ENCODE assay signal across 20 cellular contexts in genomic region chr16:84712801-84713775, GRCh38. TPM values are rescaled to one million over a fixed set of nuclear protein-coding genes. Genes with fewer than 3 reads are reported as not detected.
A peak's percentile ranks its signal among the peaks of the same experiment; 100 is the strongest.
DNase-seq lines count a peak whose midpoint lies in the region; ATAC-seq and TF ChIP-seq lines count a peak whose summit lies in the region.
"Had no signal": no experiment of that assay in that cellular context is flagged by ENCODE, and none has a peak within 500 bp of the region (broad histone marks: within the 10 kb centered on the region; RNA-seq: fewer than 3 reads in every experiment).

No MANE protein-coding gene starts in this region.

- H3K27me3 ChIP-seq in GM23338 (ENCODE audit: insufficient read depth) = no peaks in the 10 kb centered on the region
- no peaks in the 10 kb centered on the region for H3K27me3 ChIP-seq in testis
- H3K27me3 ChIP-seq in PC-3 (ENCODE audit: low read length) = no peaks in the 10 kb centered on the region
- H3K27me3 ChIP-seq: breast epithelium, SJCRH30, upper lobe of right lung had no signal

- intact Hi-C loops in testis (cut with DNase I; ENCODE audit: low total_unique reads) (no loop called here), PC-3 (cut with micrococcal nuclease) (no loop called here)

- peaks cover 95% of the 10 kb centered on the region for H3K4me1 Mint-ChIP-seq in activated naive CD4-positive, alpha-beta T cell treated with anti-CD3 and anti-CD28 coated beads, Interleukin-2, amount 50 U/mL, for 24 hours
- peaks cover 31% of the 10 kb centered on the region for H3K4me1 Mint-ChIP-seq in activated naive CD4-positive, alpha-beta T cell treated with anti-CD3 and anti-CD28 coated beads, Interleukin-2, amount 10 ng/mL, durations not matched to agents 7 days and 5 days
- H3K4me1 Mint-ChIP-seq in GM23338 = peaks cover 76% of the 10 kb centered on the region
- H3K4me1 Mint-ChIP-seq in effector memory CD8-positive, alpha-beta T cell (ENCODE audit: low read depth in 2 of 2) = peaks cover 61 to 80% of the 10 kb centered on the region in 2 donors
- H3K4me1 Mint-ChIP-seq in stimulated activated effector memory CD8-positive, alpha-beta T cell treated with anti-CD3 and anti-CD28 coated beads, Interleukin-12 subunit alpha, Interleukin-12 subunit beta, amount 100 ng/mL, for 72 hours = peaks cover 90% of the 10 kb centered on the region

- H3K4me3 Mint-ChIP-seq in activated naive CD4-positive, alpha-beta T cell treated with anti-CD3 and anti-CD28 coated beads, Interleukin-2, amount 50 U/mL, for 24 hours = no peak overlapping the region
- H3K4me3 Mint-ChIP-seq in activated naive CD4-positive, alpha-beta T cell treated with anti-CD3 and anti-CD28 coated beads, Interleukin-2, amount 10 ng/mL, durations not matched to agents 7 days and 5 days = no peak overlapping the region
- no peak overlapping the region; the same call in 2 of the 3 replicates for H3K4me3 Mint-ChIP-seq in GM23338
- H3K4me3 Mint-ChIP-seq in effector memory CD8-positive, alpha-beta T cell = peak overlapping the region in 1 of 2 donors; percentile 20
- no peak overlapping the region for H3K4me3 Mint-ChIP-seq in stimulated activated effector memory CD8-positive, alpha-beta T cell treated with anti-CD3 and anti-CD28 coated beads, Interleukin-12 subunit alpha, Interleukin-12 subunit beta, amount 100 ng/mL, for 72 hours

- TF ChIP-seq POLR2A in testis (IDR thresholded peaks at IDR 0.05) = no peak

- ATAC-seq in GM23338 = no peak; the same call in 2 of the 3 replicates
- no peak for ATAC-seq in effector memory CD8-positive, alpha-beta T cell (replicated peaks)
- ATAC-seq in stimulated activated effector memory CD8-positive, alpha-beta T cell treated with anti-CD3 and anti-CD28 coated beads, Interleukin-12 subunit alpha, Interleukin-12 subunit beta, amount 100 ng/mL, for 72 hours = no peak
- no peak for ATAC-seq in PC-3
- ATAC-seq: activated CD4-positive, CD25-positive, alpha-beta regulatory T cell treated with anti-CD3 and anti-CD28 coated beads, Interleukin-2, amount 50 U/mL, for 24 hours; left colon; stimulated activated naive CD8-positive, alpha-beta T cell treated with anti-CD3 and anti-CD28 coated beads, Interleukin-15, Interleukin-2, amounts not matched to agents 100 U/mL and 50 U/mL, for 24 hours had no signal

- no peaks in the 10 kb centered on the region for H3K9me2 ChIP-seq in GM23338 (ENCODE audit: insufficient read depth)
- no peaks in the 10 kb centered on the region for H3K9me2 ChIP-seq in PC-3 (replicated peaks; ENCODE audit: low read length)

- H3K9me3 Mint-ChIP-seq in activated naive CD4-positive, alpha-beta T cell treated with anti-CD3 and anti-CD28 coated beads, Interleukin-2, amount 50 U/mL, for 24 hours = no peaks in the 10 kb centered on the region
- H3K9me3 Mint-ChIP-seq in activated naive CD4-positive, alpha-beta T cell treated with anti-CD3 and anti-CD28 coated beads, Interleukin-2, amount 10 ng/mL, durations not matched to agents 7 days and 5 days = no peaks in the 10 kb centered on the region
- H3K9me3 Mint-ChIP-seq in GM23338 = no peaks in the 10 kb centered on the region
- no peaks in the 10 kb centered on the region for H3K9me3 Mint-ChIP-seq in effector memory CD8-positive, alpha-beta T cell
- no peaks in the 10 kb centered on the region for H3K9me3 Mint-ChIP-seq in stimulated activated effector memory CD8-positive, alpha-beta T cell treated with anti-CD3 and anti-CD28 coated beads, Interleukin-12 subunit alpha, Interleukin-12 subunit beta, amount 100 ng/mL, for 72 hours

- no peaks in the 10 kb centered on the region for H3K27me3 Mint-ChIP-seq in activated naive CD4-positive, alpha-beta T cell treated with anti-CD3 and anti-CD28 coated beads, Interleukin-2, amount 50 U/mL, for 24 hours
- H3K27me3 Mint-ChIP-seq in activated naive CD4-positive, alpha-beta T cell treated with anti-CD3 and anti-CD28 coated beads, Interleukin-2, amount 10 ng/mL, durations not matched to agents 7 days and 5 days = no peaks in the 10 kb centered on the region
- peaks cover 10% of the 10 kb centered on the region for H3K27me3 Mint-ChIP-seq in GM23338 (ENCODE audit: insufficient read depth, low read depth, poor library complexity)
- H3K27me3 Mint-ChIP-seq in effector memory CD8-positive, alpha-beta T cell = no peaks in the 10 kb centered on the region

- H4K20me1 ChIP-seq in GM23338 (replicated peaks; ENCODE audit: insufficient read depth) = peaks cover 95% of the 10 kb centered on the region
- H4K20me1 ChIP-seq in PC-3 (ENCODE audit: low read length) = peaks cover 90% of the 10 kb centered on the region

- H3K4me1 ChIP-seq in GM23338 (ENCODE audit: insufficient read depth) (peaks cover 74% of the 10 kb centered on the region), testis (no peaks in the 10 kb centered on the region), PC-3 (ENCODE audit: insufficient read depth, low read length) (no peaks in the 10 kb centered on the region)
- H3K4me1 ChIP-seq: breast epithelium, SJCRH30, upper lobe of right lung had no signal

- H3K27ac ChIP-seq in GM23338 (ENCODE audit: low read depth) = peak overlapping the region; percentile 85; the same call in 1 of the 2 replicates
- H3K27ac ChIP-seq in testis = no peak overlapping the region
- no peak overlapping the region for H3K27ac ChIP-seq in PC-3 (ENCODE audit: low read length)
- H3K27ac ChIP-seq: breast epithelium, SJCRH30, upper lobe of right lung had no signal

- peak overlapping the region; percentile 69 for H3K27ac Mint-ChIP-seq in activated naive CD4-positive, alpha-beta T cell treated with anti-CD3 and anti-CD28 coated beads, Interleukin-2, amount 50 U/mL, for 24 hours
- H3K27ac Mint-ChIP-seq in activated naive CD4-positive, alpha-beta T cell treated with anti-CD3 and anti-CD28 coated beads, Interleukin-2, amount 10 ng/mL, durations not matched to agents 7 days and 5 days = no peak overlapping the region
- H3K27ac Mint-ChIP-seq in GM23338 = peak overlapping the region; percentile 18; the same call in 1 of the 2 replicates
- H3K27ac Mint-ChIP-seq in effector memory CD8-positive, alpha-beta T cell = peak overlapping the region; percentile 49 to 70
- peak overlapping the region; percentile 54 for H3K27ac Mint-ChIP-seq in stimulated activated effector memory CD8-positive, alpha-beta T cell treated with anti-CD3 and anti-CD28 coated beads, Interleukin-12 subunit alpha, Interleukin-12 subunit beta, amount 100 ng/mL, for 72 hours

- no peaks in the 10 kb centered on the region for H3K9me3 ChIP-seq in testis
- no peaks in the 10 kb centered on the region for H3K9me3 ChIP-seq in PC-3 (ENCODE audit: low read length)
- H3K9me3 ChIP-seq: breast epithelium, SJCRH30, upper lobe of right lung had no signal

- peak overlapping the region; percentile 41; the same call in 1 of the 2 replicates for H3K4me2 ChIP-seq in GM23338
- no peak overlapping the region for H3K4me2 ChIP-seq in PC-3 (ENCODE audit: low read length)

- no peak for TF ChIP-seq CTCF in GM23338 (conservative IDR thresholded peaks at IDR 0.05; ENCODE audit: low read depth in 2 of 2)
- no peak for TF ChIP-seq CTCF in testis (IDR thresholded peaks at IDR 0.05)
- no peak for TF ChIP-seq CTCF in PC-3 (conservative IDR thresholded peaks at IDR 0.05; ENCODE audit: low read depth, low read length)

- no peak overlapping the region for H3K9ac ChIP-seq in PC-3 (ENCODE audit: low read length)

- WGBS in testis, 2 donors = 93 to 94% methylated on average over 13 of the region's 13 CpGs

- H3K36me3 Mint-ChIP-seq in activated naive CD4-positive, alpha-beta T cell treated with anti-CD3 and anti-CD28 coated beads, Interleukin-2, amount 50 U/mL, for 24 hours = peaks cover 4% of the 10 kb centered on the region
- H3K36me3 Mint-ChIP-seq in activated naive CD4-positive, alpha-beta T cell treated with anti-CD3 and anti-CD28 coated beads, Interleukin-2, amount 10 ng/mL, durations not matched to agents 7 days and 5 days = peaks cover 12% of the 10 kb centered on the region
- peaks cover 9% of the 10 kb centered on the region; the same call in 2 of the 3 replicates for H3K36me3 Mint-ChIP-seq in GM23338 (ENCODE audit: low read depth)
- H3K36me3 Mint-ChIP-seq in effector memory CD8-positive, alpha-beta T cell (ENCODE audit: insufficient read depth) = peaks cover 10% of the 10 kb centered on the region
- H3K36me3 Mint-ChIP-seq in stimulated activated effector memory CD8-positive, alpha-beta T cell treated with anti-CD3 and anti-CD28 coated beads, Interleukin-12 subunit alpha, Interleukin-12 subunit beta, amount 100 ng/mL, for 72 hours = peaks cover 39% of the 10 kb centered on the region

- CTCF ChIA-PET in activated naive CD4-positive, alpha-beta T cell treated with anti-CD3 and anti-CD28 coated beads, Interleukin-2, amount 10 ng/mL, durations not matched to agents 7 days and 5 days (lab: Charles Lee) = interaction anchor here (0.6 to 5.0 kb wide), 4 partner anchors 10 to 897 kb away, joined by 3 to 26 read pairs (median 3); no protein-coding TSS in a partner anchor
- CTCF ChIA-PET in PC-3 (lab: Charles Lee) = no interaction called here

- in situ Hi-C loops in KBM-7 (cut with MboI; ENCODE audit: low pct_unique_long_range_greater_than_20kb, low sequenced_read_pairs) = loop anchor here (25.0 kb wide), 1 partner anchor 201 kb away; the partner anchor contains the start of gene MEAK7

- POLR2A ChIA-PET in PC-3 (lab: Charles Lee; ENCODE audit: unreplicated experiment) = interaction anchor here (0.6 kb wide), 1 partner anchor 65 kb away, joined by 3 read pairs; no protein-coding TSS in a partner anchor

- H3K4me3 ChIP-seq in GM23338 = no peak overlapping the region
- H3K4me3 ChIP-seq in testis = no peak overlapping the region
- H3K4me3 ChIP-seq in PC-3 (ENCODE audit: low read length) = no peak overlapping the region
- H3K4me3 ChIP-seq: breast epithelium, K562, SJCRH30, upper lobe of right lung had no signal

- no peak overlapping the region for H2AFZ ChIP-seq in GM23338
- H2AFZ ChIP-seq in PC-3 (ENCODE audit: low read length) = no peak overlapping the region

- 0 out of 2 replicates have a peak, but pooled peaks cover 6% of the 10 kb centered on the region for H3F3A ChIP-seq in GM23338 (replicated peaks; ENCODE audit: low read depth)
- H3F3A ChIP-seq in PC-3 (ENCODE audit: low read length, unreplicated experiment) = no peaks in the 10 kb centered on the region

- BruUV-seq in PC-3 (replicated peaks; lab: Mats Ljungman, UMichigan) = no TSS peak

- DNase-seq in activated naive CD4-positive, alpha-beta T cell treated with anti-CD3 and anti-CD28 coated beads, Interleukin-2, amount 10 ng/mL, durations not matched to agents 7 days and 5 days = no peak
- no peak for DNase-seq in GM23338 (ENCODE audit: low spot score)
- no peak for DNase-seq in effector memory CD8-positive, alpha-beta T cell
- DNase-seq in stimulated activated effector memory CD8-positive, alpha-beta T cell treated with anti-CD3 and anti-CD28 coated beads, Interleukin-12 subunit alpha, Interleukin-12 subunit beta, amount 100 ng/mL, for 72 hours (ENCODE audit: low spot score in 2 of 2) = no peak
- no peak for DNase-seq in testis
- no peak for DNase-seq in PC-3
- no peak for DNase-seq in KBM-7
- DNase-seq: dermis blood vessel endothelial cell; erythroblast; left colon; NCI-H1092 treated with DMSO at 0.1 percent for 48 hours; NCI-H2107; NCI-H524 treated with DMSO at 0.1 percent for 48 hours; SJCRH30; stimulated activated naive CD8-positive, alpha-beta T cell treated with anti-CD3 and anti-CD28 coated beads, Interleukin-15, Interleukin-2, amounts not matched to agents 100 U/mL and 50 U/mL, for 24 hours; upper lobe of right lung had no signal

- peaks cover 100% of the 10 kb centered on the region for H3K79me2 ChIP-seq in GM23338 (replicated peaks; ENCODE audit: insufficient read depth)
- peaks cover 99% of the 10 kb centered on the region for H3K79me2 ChIP-seq in PC-3 (ENCODE audit: low read length)

- H3K36me3 ChIP-seq in GM23338 (ENCODE audit: insufficient read depth) = peaks cover 3% of the 10 kb centered on the region; the same call in 1 of the 2 replicates
- no peaks in the 10 kb centered on the region for H3K36me3 ChIP-seq in testis (ENCODE audit: low read depth, missing control alignments)
- H3K36me3 ChIP-seq in PC-3 (ENCODE audit: low read depth, low read length) = peaks cover 6% of the 10 kb centered on the region; the same call in 1 of the 2 replicates
- H3K36me3 ChIP-seq: breast epithelium, upper lobe of right lung had no signal

RNA-seq across cellular contexts. Expression of gene USP10, which starts 13.3 kb away (rescaled TPM):
- 144 and 158 TPM in 2 replicates for total RNA-seq in GM23338 (2014; rRNA removed; shearing (Covaris generic))
- 186 and 194 TPM in 2 replicates for polyA plus RNA-seq in GM23338 (2016; fragmentation: Nextera tagmentation; extraction: Ambion mirVana)
- 100 to 1,000 TPM; 101 to 108 TPM for total RNA-seq in testis
- 53.6 TPM for polyA plus RNA-seq in testis (ENCODE audit: insufficient read depth, low read depth, low replicate concordance)
- 50.4 and 62.3 TPM in 2 replicates for total RNA-seq in PC-3 (2014; rRNA removed)
